ENCODE assay signal across 1 cellular context in genomic region chr17:27381007-27381501, GRCh38.
TF ChIP-seq lines count a peak whose summit lies in the region.

No MANE protein-coding gene starts in this region.

TF ChIP-seq in K562, 482 proteins besides CTCF, POLR2A, EP300 and RAD21 (continued from another document and continues in another):
- no peak for TF ChIP-seq ELF4 (CRISPR knock-in tag; IDR thresholded peaks at IDR 0.05)
- peak; percentile 86 to 97 for TF ChIP-seq MAZ (CRISPR knock-in tag; conservative IDR thresholded peaks at IDR 0.05 in 1 of 2, IDR thresholded peaks at IDR 0.05 in 1 of 2)
- TF ChIP-seq RB1 (IDR thresholded peaks at IDR 0.05; ENCODE audit: low read depth) = peak; percentile 93
- no peak for TF ChIP-seq TAF1 (IDR thresholded peaks at IDR 0.05; ENCODE audit: control insufficient read depth, extremely low read depth, insufficient read depth, low read length, severe bottlenecking)
- TF ChIP-seq MED1 (CRISPR knock-in tag; IDR thresholded peaks at IDR 0.05; ENCODE audit: borderline replicate concordance) = no peak
- TF ChIP-seq SMC3 (conservative IDR thresholded peaks at IDR 0.05; ENCODE audit: insufficient read depth, low read depth, low read length) = peak; percentile 100
- peak; percentile 73; the same call in 1 of the 2 replicates for TF ChIP-seq KLF1 (tag; IDR thresholded peaks at IDR 0.05)
- TF ChIP-seq BRF1 (IDR thresholded peaks at IDR 0.05; ENCODE audit: borderline replicate concordance, extremely low read depth, insufficient read length) = no peak
- no peak for TF ChIP-seq CAMTA2 (CRISPR knock-in tag; conservative IDR thresholded peaks at IDR 0.05)
- no peak for TF ChIP-seq COPS2 (conservative IDR thresholded peaks at IDR 0.05)
- no peak for TF ChIP-seq HNRNPLL (IDR thresholded peaks at IDR 0.05; ENCODE audit: low read depth, low read length, poor library complexity, severe bottlenecking)
- 0 out of 4 replicates have a peak, but pooled peaks of 1 of the 2 experiments have one; percentile 49 for TF ChIP-seq SIN3A (IDR thresholded peaks at IDR 0.05; ENCODE audit: borderline replicate concordance in 2 of 2, control insufficient read depth in 1 of 2, low read depth in 2 of 2, low read length in 2 of 2)
- TF ChIP-seq CHD7 (IDR thresholded peaks at IDR 0.05; ENCODE audit: low read depth, low read length) = no peak
- TF ChIP-seq CHD1 (IDR thresholded peaks at IDR 0.05; ENCODE audit: low read length) = no peak
- TF ChIP-seq MTA2 (IDR thresholded peaks at IDR 0.05; ENCODE audit: low read depth) = no peak
- TF ChIP-seq SIN3B (IDR thresholded peaks at IDR 0.05; ENCODE audit: low read depth) = peak; percentile 50; the same call in 1 of the 2 replicates
- peak; percentile 36 for TF ChIP-seq C11orf30 (IDR thresholded peaks at IDR 0.05; ENCODE audit: low read depth)
- no peak for TF ChIP-seq ZNF398 (CRISPR knock-in tag; IDR thresholded peaks at IDR 0.05)
- TF ChIP-seq TOE1 (IDR thresholded peaks at IDR 0.05; ENCODE audit: borderline replicate concordance) = peak; percentile 61; the same call in 1 of the 2 replicates
- TF ChIP-seq TOE1 (CRISPR knock-in tag; IDR thresholded peaks at IDR 0.05; ENCODE audit: borderline replicate concordance, low read depth) = no peak
- peak; percentile 26 for TF ChIP-seq SMAD1 (IDR thresholded peaks at IDR 0.05; ENCODE audit: low read depth, low read length, partially characterized antibody)
- TF ChIP-seq GATA2 (CRISPR knock-in tag; IDR thresholded peaks at IDR 0.05) = no peak
- no peak for TF ChIP-seq ZNF511 (CRISPR knock-in tag; IDR thresholded peaks at IDR 0.05)
- TF ChIP-seq NELFE (IDR thresholded peaks at IDR 0.05; ENCODE audit: insufficient read depth, insufficient read length) = no peak
- TF ChIP-seq ZZZ3 (IDR thresholded peaks at IDR 0.05) = no peak
- TF ChIP-seq ZFP1 (CRISPR knock-in tag; IDR thresholded peaks at IDR 0.05) = no peak
- TF ChIP-seq ZMIZ1 (IDR thresholded peaks at IDR 0.05; ENCODE audit: low read depth in 2 of 2, low read length in 2 of 2) = no peak
- TF ChIP-seq GTF3C2 (IDR thresholded peaks at IDR 0.05; ENCODE audit: borderline replicate concordance, extremely low read depth, insufficient read length) = no peak
- no peak for TF ChIP-seq TFE3 (CRISPR knock-in tag; IDR thresholded peaks at IDR 0.05)
- no peak for TF ChIP-seq SAP30 (IDR thresholded peaks at IDR 0.05; ENCODE audit: borderline replicate concordance, insufficient read depth, low read depth, low read length, poor library complexity, severe bottlenecking)
- TF ChIP-seq SP1 (CRISPR knock-in tag; IDR thresholded peaks at IDR 0.05) = peak; percentile 91
- TF ChIP-seq ZNF449 (CRISPR knock-in tag; IDR thresholded peaks at IDR 0.05) = no peak
- TF ChIP-seq PHB (CRISPR knock-in tag; IDR thresholded peaks at IDR 0.05) = no peak
- no peak for TF ChIP-seq GABPA (tag; conservative IDR thresholded peaks at IDR 0.05; ENCODE audit: low read depth)
